In genomic region chr2:55421326-55421725, GRCh38 we compare ENCODE assay signal across 2 cellular contexts.
TF ChIP-seq lines count a peak whose summit lies in the region.

No MANE protein-coding gene starts in this region.

TF ChIP-seq in HCT116, 20 proteins besides CTCF, POLR2A, EP300 and RAD21:
- no peak for TF ChIP-seq CEBPB (IDR thresholded peaks at IDR 0.05; ENCODE audit: low read depth)
- no peak for TF ChIP-seq SRF (IDR thresholded peaks at IDR 0.05; ENCODE audit: low read depth)
- no peak for TF ChIP-seq CBX3 (IDR thresholded peaks at IDR 0.05; ENCODE audit: low read depth)
- no peak for TF ChIP-seq EGR1 (IDR thresholded peaks at IDR 0.05; ENCODE audit: low read depth)
- TF ChIP-seq POLR2AphosphoS5 (IDR thresholded peaks at IDR 0.05; ENCODE audit: low read depth, low read length): no peak
- TF ChIP-seq EZH2phosphoT487 (IDR thresholded peaks at IDR 0.05; ENCODE audit: borderline replicate concordance): no peak
- TF ChIP-seq EZH2 (IDR thresholded peaks at IDR 0.05): no peak
- no peak for TF ChIP-seq MAX (IDR thresholded peaks at IDR 0.05)
- no peak for TF ChIP-seq TCF7L2 (IDR thresholded peaks at IDR 0.05; ENCODE audit: borderline replicate concordance, extremely low read depth, insufficient read depth, insufficient read length)
- no peak for TF ChIP-seq SIN3A (IDR thresholded peaks at IDR 0.05; ENCODE audit: low read depth)
- TF ChIP-seq ZFX (IDR thresholded peaks at IDR 0.05): no peak
- TF ChIP-seq ZNF274 (IDR thresholded peaks at IDR 0.05; ENCODE audit: low read depth, low read length): no peak

TF ChIP-seq in GM12891, 5 proteins besides CTCF, POLR2A, EP300 and RAD21:
- TF ChIP-seq TAF1 (IDR thresholded peaks at IDR 0.05; ENCODE audit: low read depth, low read length) (no peak), SPI1 (IDR thresholded peaks at IDR 0.05; ENCODE audit: low read depth, low read length) (no peak), POU2F2 (IDR thresholded peaks at IDR 0.05; ENCODE audit: low read depth, low read length) (no peak), PAX5 (IDR thresholded peaks at IDR 0.05; ENCODE audit: insufficient read depth, low read length, severe bottlenecking) (no peak), POLR2AphosphoS5 (IDR thresholded peaks at IDR 0.05; ENCODE audit: low read depth, low read length) (no peak)
